8 cellular contexts compared by ENCODE assay signal in the genomic region with DNA sequence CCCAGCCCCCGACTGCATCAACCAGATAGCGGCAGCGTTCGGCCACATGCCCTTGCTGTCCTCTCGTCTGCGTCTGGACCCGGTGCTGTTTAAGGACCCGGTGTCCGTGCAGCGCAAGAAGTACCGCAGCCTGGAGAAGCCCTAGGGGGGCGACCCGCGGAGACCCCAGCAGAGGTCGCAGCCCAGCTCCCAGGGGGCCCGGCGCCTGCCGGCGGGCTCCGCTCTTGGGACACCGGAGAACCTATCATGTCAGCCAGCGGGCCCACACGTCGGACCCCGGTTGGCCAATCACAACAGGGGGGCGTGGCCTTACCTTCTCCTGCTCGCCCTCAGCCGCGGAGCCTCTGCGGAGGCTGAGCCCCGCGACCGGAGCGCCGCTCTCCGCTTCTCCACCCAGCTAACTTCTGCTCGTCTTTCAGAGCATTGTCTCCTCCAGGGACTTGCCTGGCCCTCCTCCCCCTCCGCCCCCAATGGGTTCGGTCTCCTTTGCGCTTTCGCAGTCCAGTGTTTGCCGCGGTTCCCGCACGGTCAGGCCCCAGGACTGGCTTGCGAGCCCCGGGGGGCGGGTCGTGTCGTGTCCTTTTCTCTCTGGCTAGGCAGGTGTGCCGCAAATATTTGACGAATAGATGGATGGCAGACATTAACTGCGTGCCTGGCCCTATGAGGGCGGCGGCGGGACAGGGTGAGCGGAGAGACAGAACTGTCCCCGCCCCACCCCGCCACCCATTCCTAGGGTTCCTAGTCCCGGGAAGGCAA. TPM values are rescaled to one million over a fixed set of nuclear protein-coding genes. Genes with fewer than 3 reads are reported as not detected.
DNase-seq lines count a peak whose midpoint lies in the region; ATAC-seq and TF ChIP-seq lines count a peak whose summit lies in the region.

No MANE protein-coding gene starts in this region.

- peak overlapping the region; percentile 100 for H3K4me2 ChIP-seq in trophoblast cell (ENCODE audit: low read length)

- H2AK5ac ChIP-seq in trophoblast cell (ENCODE audit: low read length) = no peak overlapping the region

- no peak overlapping the region for H3K4ac ChIP-seq in trophoblast cell (ENCODE audit: low read depth, low read length)

- WGBS in trophoblast cell (ENCODE audit: extremely low coverage, insufficient coverage, insufficient read length) = no CpG with 5 or more reads among the region's 60 CpGs
- 1% methylated on average over 34 to 35 of the region's 60 CpGs for WGBS in tibial nerve, 2 donors

- H2AFZ ChIP-seq in trophoblast cell (ENCODE audit: insufficient read depth, low read length, poor library complexity) = peak overlapping the region; percentile 90

- intact Hi-C loops in cardiac septum (cut with DNase I) = loop anchor here (5.0 to 10.0 kb wide), 5 partner anchors 77 to 379 kb away; partner anchors contain the start of genes CEP85, LIN28A and PDIK1L

- peak in 1 of 2 donors; percentile 83 for TF ChIP-seq POLR2A in tibial nerve (IDR thresholded peaks at IDR 0.05)

- peak in 1 of 2 donors; percentile 92 for TF ChIP-seq EP300 in tibial nerve (IDR thresholded peaks at IDR 0.05)

- peak; percentile 86 for ATAC-seq in HG02642 (IDR thresholded peaks at IDR 0.05; ENCODE audit: poor library complexity, unreplicated experiment)

- peak overlapping the region; percentile 55 for H3K18ac ChIP-seq in trophoblast cell (ENCODE audit: low read length)

- H3K4me1 ChIP-seq in adipocyte (ENCODE audit: control insufficient read depth, insufficient read depth, low read length) (peaks cover 11% of the 10 kb centered on the region), trophoblast cell (ENCODE audit: control insufficient read depth in 1 of 2, insufficient read depth in 2 of 2, low read length in 2 of 2) (peaks cover 14 to 16% of the 10 kb centered on the region in 2 experiments), tibial nerve (peaks cover 0 to 22% (median 12%) of the 10 kb centered on the region in 4 donors)

- peak overlapping the region; percentile 80 for H3K14ac ChIP-seq in trophoblast cell (ENCODE audit: low read length)

- H3K27ac ChIP-seq in trophoblast cell (ENCODE audit: low read depth, low read length) (no peak overlapping the region), tibial nerve (peak overlapping the region; percentile 72 to 94 (median 88))

- no peaks in the 10 kb centered on the region for H3K79me2 ChIP-seq in trophoblast cell (ENCODE audit: control insufficient read depth, insufficient read depth, low read length, poor library complexity)

- no peak overlapping the region for H2BK12ac ChIP-seq in trophoblast cell (ENCODE audit: low read length)

- TF ChIP-seq CTCF in GM06990 (IDR thresholded peaks at IDR 0.05; ENCODE audit: insufficient read depth, low read length, poor library complexity, severe bottlenecking) (peak; percentile 22), tibial nerve (IDR thresholded peaks at IDR 0.05) (no peak)

- no peaks in the 10 kb centered on the region for H3K9me3 ChIP-seq in adipocyte (ENCODE audit: control insufficient read depth, low read length)
- no peaks in the 10 kb centered on the region for H3K9me3 ChIP-seq in trophoblast cell (ENCODE audit: insufficient read depth, low read depth, low read length)
- H3K9me3 ChIP-seq in tibial nerve = no peaks in the 10 kb centered on the region

- DNase-seq in GM06990 (ENCODE audit: extremely low read depth, insufficient read length) (peak; percentile 87), NCI-H128 (lab: John Stamatoyannopoulos, UW; ENCODE audit: unreplicated experiment) (peak; percentile 95), SW480 (ENCODE audit: low spot score) (peak; percentile 92), adipocyte (ENCODE audit: low read depth) (peak; percentile 98), cardiac septum (ENCODE audit: low spot score) (peak; percentile 98), trophoblast cell (peak; percentile 92 to 96), tibial nerve (ENCODE audit: low spot score in 2 of 2) (peak; percentile 88 to 94)

- H4K12ac ChIP-seq in trophoblast cell (ENCODE audit: low read depth, low read length) = peak overlapping the region; percentile 38

- peaks cover 2% of the 10 kb centered on the region for H3K79me1 ChIP-seq in trophoblast cell (ENCODE audit: low read length)

- H3K27me3 ChIP-seq in GM06990 (replicated peaks; ENCODE audit: control insufficient read depth, insufficient read depth, low read length) = no peaks in the 10 kb centered on the region; the same call in none of the 2 replicates
- H3K27me3 ChIP-seq in adipocyte (replicated peaks; ENCODE audit: control insufficient read depth, insufficient read depth, low read length) = peaks cover 25% of the 10 kb centered on the region
- H3K27me3 ChIP-seq in trophoblast cell (ENCODE audit: insufficient read depth, low read length) = no peaks in the 10 kb centered on the region
- H3K27me3 ChIP-seq in tibial nerve = no peaks in the 10 kb centered on the region

- peak overlapping the region; percentile 75 for H3K9ac ChIP-seq in adipocyte (ENCODE audit: low read length)
- peak overlapping the region; percentile 55 for H3K9ac ChIP-seq in trophoblast cell (ENCODE audit: low read length)

- H4K8ac ChIP-seq in trophoblast cell (ENCODE audit: low read depth, low read length) = peak overlapping the region; percentile 76

- H2BK5ac ChIP-seq in trophoblast cell (ENCODE audit: low read depth, low read length, poor library complexity) = no peak overlapping the region

- no peak overlapping the region for H3K23ac ChIP-seq in trophoblast cell (ENCODE audit: low read length)

- H3K36me3 ChIP-seq in GM06990 (ENCODE audit: control insufficient read depth, insufficient read depth, low read length) = no peaks in the 10 kb centered on the region
- no peaks in the 10 kb centered on the region for H3K36me3 ChIP-seq in adipocyte (ENCODE audit: control insufficient read depth, insufficient read depth, low read length, severe bottlenecking)
- no peaks in the 10 kb centered on the region for H3K36me3 ChIP-seq in trophoblast cell (ENCODE audit: control insufficient read depth in 1 of 2, insufficient read depth in 2 of 2, low read length in 2 of 2)
- H3K36me3 ChIP-seq in tibial nerve = no peaks in the 10 kb centered on the region

- H3K4me3 ChIP-seq in GM06990 (replicated peaks; ENCODE audit: low read depth, low read length) (peak overlapping the region; percentile 73), adipocyte (ENCODE audit: low read length) (peak overlapping the region; percentile 87), trophoblast cell (ENCODE audit: low read depth, low read length) (peak overlapping the region; percentile 81), tibial nerve (peak overlapping the region; percentile 67 to 93 (median 79))

- no peak overlapping the region for H2BK120ac ChIP-seq in trophoblast cell (ENCODE audit: insufficient read depth, low read length, poor library complexity)

- H4K91ac ChIP-seq in trophoblast cell (ENCODE audit: low read depth, low read length) = peak overlapping the region; percentile 9

RNA-seq across cellular contexts. Expression of gene SLC30A2, which starts 10.5 kb away (rescaled TPM):
- 5.0 TPM for total RNA-seq in cardiac septum
- 13.6 and 15.5 TPM in 2 replicates for polyA plus RNA-seq in trophoblast cell (2013)
- not detected for total RNA-seq in tibial nerve

RNA-seq across cellular contexts. Expression of gene EXTL1, which starts 13.8 kb away (rescaled TPM):
- 9.2 TPM for total RNA-seq in cardiac septum
- 0.29 and 0.34 TPM in 2 replicates for polyA plus RNA-seq in trophoblast cell (2013)
- 10 to 100 TPM; 30.6 to 44.3 (median 34.6) TPM for total RNA-seq in tibial nerve

RNA-seq across cellular contexts. Expression of gene TRIM63, which starts 32.0 kb away (rescaled TPM):
- total RNA-seq in cardiac septum = 123 TPM
- 0.44 and 0.53 TPM in 2 replicates for polyA plus RNA-seq in trophoblast cell (2013)
- total RNA-seq in tibial nerve = under 1 TPM in 2 of 4 donors, not detected in 2; 0.21 to 0.98 TPM

RNA-seq across cellular contexts. Expression of gene PAFAH2, which starts 37.5 kb away (rescaled TPM):
- total RNA-seq in cardiac septum = 18.5 TPM
- 6.7 and 7.0 TPM in 2 replicates for polyA plus RNA-seq in trophoblast cell (2013)
- 10 to 100 TPM in 1 of 4 donors, 1 to 10 TPM in 3; 6.3 to 19.2 (median 9.3) TPM for total RNA-seq in tibial nerve

Comparison
In these comparisons a context has a peak if more than half of its experiments do, and no peak if none do; other contexts are left out.
1. RNA of gene TRIM63, which starts 32.0 kb away (total RNA-seq): 123 TPM in cardiac septum (single experiment); 0.21 to 0.98 TPM in tibial nerve; every median in the first group is over 10 times any median in the second.
2. Peak in every context shown above with its lines, with median percentiles within 50 percentile points of each other: DNase-seq and H3K4me3 ChIP-seq.